ENCODE assay signal across 18 cellular contexts in genomic region chr7:27863866-27864265, GRCh38.
DNase-seq lines count a peak whose midpoint lies in the region; ATAC-seq and TF ChIP-seq lines count a peak whose summit lies in the region.
"Had no signal": no experiment of that assay in that cellular context is flagged by ENCODE, and none has a peak within 500 bp of the region (broad histone marks: within the 10 kb centered on the region; RNA-seq: fewer than 3 reads in every experiment).

No MANE protein-coding gene starts in this region.

- H3K9me3 ChIP-seq in MG63: no peaks in the 10 kb centered on the region
- H3K9me3 ChIP-seq in heart left ventricle: peaks cover 0 to 10% (median 0%) of the 10 kb centered on the region in 12 donors
- H3K9me3 ChIP-seq: tibial artery had no signal

- no peak for TF ChIP-seq CTCF in MCF 10A (IDR thresholded peaks at IDR 0.05; ENCODE audit: unreplicated experiment)
- TF ChIP-seq CTCF in heart left ventricle (IDR thresholded peaks at IDR 0.05): no peak
- TF ChIP-seq CTCF in activated CD8-positive, alpha-beta T cell treated with anti-CD3 and anti-CD28 coated beads for 36 hours (IDR thresholded peaks at IDR 0.05): no peak

- no peaks in the 10 kb centered on the region; the same call in 1 of the 2 replicates for H3K36me3 ChIP-seq in MG63
- H3K36me3 ChIP-seq in heart left ventricle: no peaks in the 10 kb centered on the region
- H3K36me3 ChIP-seq: tibial artery had no signal

- H3K27ac Mint-ChIP-seq in MCF 10A (ENCODE audit: low read depth, unreplicated experiment): no peak overlapping the region
- H3K27ac Mint-ChIP-seq in activated CD8-positive, alpha-beta T cell treated with anti-CD3 and anti-CD28 coated beads for 36 hours: no peak overlapping the region
- no peak overlapping the region for H3K27ac Mint-ChIP-seq in stimulated activated memory B cell treated with anti-CD40 and anti-IgM and Interleukin-4, amounts not matched to agents 10 μg/mL and 1 μg/mL and 100 μg/mL, for 72 hours
- H3K27ac Mint-ChIP-seq: dendritic cell treated with granulocyte-macrophage colony-stimulating factor and Interleukin-4, amounts not matched to agents 40 ng/mL and 50 ng/mL, for 4 days; T-cell had no signal

- DNase-seq in A172 (ENCODE audit: low spot score) (peak; percentile 97), MG63 (peak; percentile 91), MCF 10A (ENCODE audit: unreplicated experiment) (peak; percentile 68), kidney glomerular epithelial cell (lab: John Stamatoyannopoulos, UW) (peak; percentile 75), NCI-H2227 (lab: John Stamatoyannopoulos, UW; ENCODE audit: unreplicated experiment) (no peak), heart left ventricle (no peak)
- no peak for DNase-seq in activated CD8-positive, alpha-beta T cell treated with anti-CD3 and anti-CD28 coated beads for 36 hours
- DNase-seq: DMS79; left cardiac atrium; NCI-H2171; stimulated activated CD4-positive, alpha-beta T cell treated with anti-CD3 and anti-CD28 coated beads, Interleukin-4, amount 100 ng/mL, for 4 hours; T-cell had no signal

- CTCF ChIA-PET in MCF 10A (lab: Yijun Ruan, JAX): interaction anchor here (0.6 to 1.0 kb wide), 3 partner anchors 58 to 497 kb away, joined by 3 read pairs; no protein-coding TSS in a partner anchor
- CTCF ChIA-PET in activated CD8-positive, alpha-beta T cell treated with anti-CD3 and anti-CD28 coated beads for 36 hours (lab: Charles Lee): interaction anchor here (1.5 kb wide), 1 partner anchor 8 kb away, joined by 5 read pairs; no protein-coding TSS in a partner anchor

- no peaks in the 10 kb centered on the region for H3K4me1 ChIP-seq in heart left ventricle

- no peak overlapping the region for H3K27ac ChIP-seq in heart left ventricle
- H3K27ac ChIP-seq: HL-60, KMS-11 had no signal

- no peak for ATAC-seq in heart left ventricle
- no peak for ATAC-seq in activated CD8-positive, alpha-beta T cell treated with anti-CD3 and anti-CD28 coated beads for 36 hours
- ATAC-seq in stimulated activated memory B cell treated with anti-CD40 and anti-IgM and Interleukin-4, amounts not matched to agents 10 μg/mL and 1 μg/mL and 100 μg/mL, for 72 hours: no peak
- ATAC-seq: left cardiac atrium, T-cell had no signal

- no TSS peak for BruUV-seq in MCF 10A (replicated peaks; lab: Mats Ljungman, UMichigan)

- no peak overlapping the region for H3K4me3 Mint-ChIP-seq in MCF 10A (ENCODE audit: unreplicated experiment)
- H3K4me3 Mint-ChIP-seq in activated CD8-positive, alpha-beta T cell treated with anti-CD3 and anti-CD28 coated beads for 36 hours: no peak overlapping the region
- H3K4me3 Mint-ChIP-seq in stimulated activated memory B cell treated with anti-CD40 and anti-IgM and Interleukin-4, amounts not matched to agents 10 μg/mL and 1 μg/mL and 100 μg/mL, for 72 hours: no peak overlapping the region
- H3K4me3 Mint-ChIP-seq: CD14-positive monocyte; dendritic cell treated with granulocyte-macrophage colony-stimulating factor and Interleukin-4, amounts not matched to agents 40 ng/mL and 50 ng/mL, for 4 days; T-cell had no signal

- no peak overlapping the region for H3K4me3 ChIP-seq in MG63
- H3K4me3 ChIP-seq in heart left ventricle: no peak overlapping the region
- H3K4me3 ChIP-seq: tibial artery had no signal

- POLR2A ChIA-PET in MCF 10A (lab: Yijun Ruan, JAX): interaction anchor here (0.6 to 0.7 kb wide), 2 partner anchors 18 to 714 kb away, joined by 3 read pairs; no protein-coding TSS in a partner anchor
- POLR2A ChIA-PET in activated CD8-positive, alpha-beta T cell treated with anti-CD3 and anti-CD28 coated beads for 36 hours (lab: Charles Lee): no interaction called here

- intact Hi-C loops in MCF 10A (cut with micrococcal nuclease) (no loop called here), heart left ventricle (cut with DNase I) (no loop called here)
- intact Hi-C loops in activated CD8-positive, alpha-beta T cell treated with anti-CD3 and anti-CD28 coated beads for 36 hours (cut with micrococcal nuclease): no loop called here

- H3K36me3 Mint-ChIP-seq in MCF 10A (ENCODE audit: insufficient read depth, unreplicated experiment): no peaks in the 10 kb centered on the region
- peaks cover 2% of the 10 kb centered on the region for H3K36me3 Mint-ChIP-seq in activated CD8-positive, alpha-beta T cell treated with anti-CD3 and anti-CD28 coated beads for 36 hours (ENCODE audit: low read depth)
- H3K36me3 Mint-ChIP-seq in stimulated activated memory B cell treated with anti-CD40 and anti-IgM and Interleukin-4, amounts not matched to agents 10 μg/mL and 1 μg/mL and 100 μg/mL, for 72 hours: peaks cover 73% of the 10 kb centered on the region

- H3K4me1 Mint-ChIP-seq in MCF 10A (ENCODE audit: insufficient read depth, unreplicated experiment): peaks cover 7% of the 10 kb centered on the region
- no peaks in the 10 kb centered on the region for H3K4me1 Mint-ChIP-seq in activated CD8-positive, alpha-beta T cell treated with anti-CD3 and anti-CD28 coated beads for 36 hours (ENCODE audit: low read depth)
- H3K4me1 Mint-ChIP-seq in stimulated activated memory B cell treated with anti-CD40 and anti-IgM and Interleukin-4, amounts not matched to agents 10 μg/mL and 1 μg/mL and 100 μg/mL, for 72 hours: peaks cover 16% of the 10 kb centered on the region

- TF ChIP-seq POLR2A in heart left ventricle (IDR thresholded peaks at IDR 0.05): no peak

- no peaks in the 10 kb centered on the region for H3K27me3 ChIP-seq in MG63
- H3K27me3 ChIP-seq in heart left ventricle: no peaks in the 10 kb centered on the region
- H3K27me3 ChIP-seq: tibial artery had no signal

- no peaks in the 10 kb centered on the region for H3K27me3 Mint-ChIP-seq in MCF 10A (ENCODE audit: insufficient read depth, unreplicated experiment)
- no peaks in the 10 kb centered on the region for H3K27me3 Mint-ChIP-seq in activated CD8-positive, alpha-beta T cell treated with anti-CD3 and anti-CD28 coated beads for 36 hours
- no peaks in the 10 kb centered on the region for H3K27me3 Mint-ChIP-seq in stimulated activated memory B cell treated with anti-CD40 and anti-IgM and Interleukin-4, amounts not matched to agents 10 μg/mL and 1 μg/mL and 100 μg/mL, for 72 hours
- H3K27me3 Mint-ChIP-seq: dendritic cell treated with granulocyte-macrophage colony-stimulating factor and Interleukin-4, amounts not matched to agents 40 ng/mL and 50 ng/mL, for 4 days; T-cell had no signal

- no peaks in the 10 kb centered on the region for H3K9me3 Mint-ChIP-seq in MCF 10A (ENCODE audit: unreplicated experiment)
- no peaks in the 10 kb centered on the region for H3K9me3 Mint-ChIP-seq in activated CD8-positive, alpha-beta T cell treated with anti-CD3 and anti-CD28 coated beads for 36 hours
- peaks cover 3% of the 10 kb centered on the region for H3K9me3 Mint-ChIP-seq in stimulated activated memory B cell treated with anti-CD40 and anti-IgM and Interleukin-4, amounts not matched to agents 10 μg/mL and 1 μg/mL and 100 μg/mL, for 72 hours
- H3K9me3 Mint-ChIP-seq: dendritic cell treated with granulocyte-macrophage colony-stimulating factor and Interleukin-4, amounts not matched to agents 40 ng/mL and 50 ng/mL, for 4 days; T-cell had no signal

- 95 to 97% (median 95%) methylated on average over 12 of the region's 12 CpGs for WGBS in heart left ventricle, 4 donors

Comparison
In these comparisons a context has a peak if more than half of its experiments do, and no peak if none do; other contexts are left out.
1. DNase-seq: peak in A172 (single experiment), MG63 (single experiment), MCF 10A (single experiment) and kidney glomerular epithelial cell (single experiment); none in NCI-H2227 (single experiment), heart left ventricle (0 of 5) and activated CD8-positive, alpha-beta T cell treated with anti-CD3 and anti-CD28 coated beads for 36 hours (single experiment).